ENCODE assay signal across 1 cellular context in genomic region chr17:83206036-83206394, GRCh38.
TF ChIP-seq lines count a peak whose summit lies in the region.

No MANE protein-coding gene starts in this region.

TF ChIP-seq in K562, 482 proteins besides CTCF, POLR2A, EP300 and RAD21:
- TF ChIP-seq SMARCA5 (IDR thresholded peaks at IDR 0.05) (peak; percentile 44; the same call in 1 of the 2 replicates), ZBTB33 (CRISPR knock-in tag; IDR thresholded peaks at IDR 0.05) (peak; percentile 51; the same call in 1 of the 2 replicates)
TF ChIP-seq in K562: peak in this region for 2; not testable (repeated sequence) for 480.
